Comparison of ENCODE assay signal across 11 cellular contexts in genomic region chr21:44919111-44919912, GRCh38. TPM values are rescaled to one million over a fixed set of nuclear protein-coding genes. Genes with fewer than 3 reads are reported as not detected.
DNase-seq lines count a peak whose midpoint lies in the region; ATAC-seq, FAIRE-seq and TF ChIP-seq lines count a peak whose summit lies in the region.
"Had no signal": no experiment of that assay in that cellular context is flagged by ENCODE, and none has a peak within 500 bp of the region (broad histone marks: within the 10 kb centered on the region; RNA-seq: fewer than 3 reads in every experiment).

No MANE protein-coding gene starts in this region.

- TF ChIP-seq EP300 in HepG2 (IDR thresholded peaks at IDR 0.05; ENCODE audit: low read depth in 2 of 2, low read length in 2 of 2) (no peak), HepG2 (CRISPR knock-in tag; IDR thresholded peaks at IDR 0.05; ENCODE audit: borderline replicate concordance) (no peak)

- H3K36me3 ChIP-seq in right lobe of liver (no peaks in the 10 kb centered on the region), HepG2 (replicated peaks in 1 of 2; ENCODE audit: control insufficient read depth in 1 of 2, insufficient read depth in 2 of 2, low read length in 2 of 2) (no peaks in the 10 kb centered on the region), lower lobe of right lung (no peaks in the 10 kb centered on the region), vagina (no peaks in the 10 kb centered on the region), ascending aorta (no peaks in the 10 kb centered on the region)

- no peaks in the 10 kb centered on the region for H4K20me1 ChIP-seq in HepG2 (ENCODE audit: insufficient read depth, low read length)

- H3K9me3 ChIP-seq in right lobe of liver = no peaks in the 10 kb centered on the region
- H3K9me3 ChIP-seq in HepG2 (ENCODE audit: low read length) = no peaks in the 10 kb centered on the region
- H3K9me3 ChIP-seq in lower lobe of right lung = no peaks in the 10 kb centered on the region
- H3K9me3 ChIP-seq in vagina = no peaks in the 10 kb centered on the region
- H3K9me3 ChIP-seq in ascending aorta = no peaks in the 10 kb centered on the region

- in situ Hi-C loops in HepG2 (cut with HindIII; ENCODE audit: extremely low pct_ligation_motif_present, low pct_unique_long_range_greater_than_20kb) = no loop called here

- 87% methylated on average over 6 of the region's 26 CpGs for WGBS in right lobe of liver (ENCODE audit: insufficient coverage, low coverage, low lambda C conversion rate, missing lambda C conversion rate)
- WGBS in HepG2 (ENCODE audit: low lambda C conversion rate) = 54% methylated on average over 15 of the region's 26 CpGs

- DNase-seq in right lobe of liver (peak in 2 of 3 donors; percentile 50 to 65), HepG2 (ENCODE audit: low spot score) (no peak), lower lobe of right lung (peak; percentile 68), vagina (ENCODE audit: extremely low spot score in 2 of 2) (no peak), DMS 273 treated with DMSO at 0.1 percent for 48 hours (lab: John Stamatoyannopoulos, UW) (no peak), ascending aorta (ENCODE audit: low spot score in 2 of 2) (no peak)
- DNase-seq in activated CD8-positive, alpha-beta T cell treated with anti-CD3 and anti-CD28 coated beads, Interleukin-2, amount 10 ng/mL, durations not matched to agents 7 days and 5 days = peak; percentile 50
- DNase-seq: NCI-H2171, T-helper 9 cell had no signal

- POLR2A ChIA-PET in HepG2 (lab: Yijun Ruan, JAX) = interaction anchor here (1.9 kb wide), 1 partner anchor 12 kb away, joined by 6 read pairs; no protein-coding TSS in a partner anchor
- POLR2A ChIA-PET in activated CD8-positive, alpha-beta T cell treated with anti-CD3 and anti-CD28 coated beads, Interleukin-2, amount 10 ng/mL, durations not matched to agents 7 days and 5 days (lab: Charles Lee) = interaction anchor here (0.8 to 1.8 kb wide), 5 partner anchors 8 to 45 kb away, joined by 3 to 10 read pairs (median 5); partner anchors contain the start of gene PTTG1IP

- no peaks in the 10 kb centered on the region for H3K27me3 ChIP-seq in right lobe of liver
- H3K27me3 ChIP-seq in HepG2 (ENCODE audit: control insufficient read depth in 1 of 2, insufficient read depth in 2 of 2, low read length in 2 of 2) = peaks cover 3 to 5% of the 10 kb centered on the region in 2 experiments; a peak in 3 of 5 replicates
- H3K27me3 ChIP-seq in lower lobe of right lung (ENCODE audit: low read depth) = peaks cover 23% of the 10 kb centered on the region
- H3K27me3 ChIP-seq in vagina = no peaks in the 10 kb centered on the region
- no peaks in the 10 kb centered on the region for H3K27me3 ChIP-seq in ascending aorta

- TF ChIP-seq CTCF in right lobe of liver (IDR thresholded peaks at IDR 0.05) = no peak
- TF ChIP-seq CTCF in HepG2 (CRISPR knock-in tag; IDR thresholded peaks at IDR 0.05) = no peak
- TF ChIP-seq CTCF in lower lobe of right lung (IDR thresholded peaks at IDR 0.05) = no peak
- TF ChIP-seq CTCF in vagina (IDR thresholded peaks at IDR 0.05) = no peak
- TF ChIP-seq CTCF in ascending aorta (IDR thresholded peaks at IDR 0.05) = no peak

- no TSS peak for BruUV-seq in HepG2 (replicated peaks; lab: Mats Ljungman, UMichigan)

- peaks cover 60% of the 10 kb centered on the region for H3K36me3 Mint-ChIP-seq in activated CD8-positive, alpha-beta T cell treated with anti-CD3 and anti-CD28 coated beads, Interleukin-2, amount 10 ng/mL, durations not matched to agents 7 days and 5 days (ENCODE audit: low read depth)

- H3K4me1 ChIP-seq in right lobe of liver (peaks cover 0 to 18% (median 8%) of the 10 kb centered on the region in 4 donors), HepG2 (ENCODE audit: insufficient read depth, low read length) (peaks cover 63% of the 10 kb centered on the region), lower lobe of right lung (peaks cover 43% of the 10 kb centered on the region), vagina (no peaks in the 10 kb centered on the region), ascending aorta (no peaks in the 10 kb centered on the region)

- no peak overlapping the region for H3K9ac ChIP-seq in HepG2 (ENCODE audit: insufficient read depth, low read depth, low read length)

- H3K27ac ChIP-seq in right lobe of liver (peak overlapping the region in 1 of 3 donors; percentile 13), HepG2 (ENCODE audit: extremely low read length, insufficient read depth, low read length) (no peak overlapping the region), lower lobe of right lung (peak overlapping the region; percentile 63), vagina (no peak overlapping the region), ascending aorta (no peak overlapping the region)

- intact Hi-C loops in right lobe of liver (cut with DNase I) (no loop called here), HepG2 (cut with micrococcal nuclease; ENCODE audit: unreplicated experiment) (loop anchor here (10.0 kb wide), 1 partner anchor 75 kb away; no protein-coding TSS in a partner anchor), lower lobe of right lung (cut with DNase I) (no loop called here), vagina (cut with DNase I) (no loop called here), ascending aorta (cut with DNase I) (no loop called here)

- H3K27ac Mint-ChIP-seq in activated CD8-positive, alpha-beta T cell treated with anti-CD3 and anti-CD28 coated beads, Interleukin-2, amount 10 ng/mL, durations not matched to agents 7 days and 5 days = peak overlapping the region; percentile 89

- H3K27me3 Mint-ChIP-seq in activated CD8-positive, alpha-beta T cell treated with anti-CD3 and anti-CD28 coated beads, Interleukin-2, amount 10 ng/mL, durations not matched to agents 7 days and 5 days (ENCODE audit: low read depth) = no peaks in the 10 kb centered on the region

- H3K79me2 ChIP-seq in HepG2 (ENCODE audit: insufficient read depth, low read length) = no peaks in the 10 kb centered on the region

- H3K4me2 ChIP-seq in HepG2 (ENCODE audit: low read depth, low read length) = no peak overlapping the region

- CTCF ChIA-PET in HepG2 (lab: Yijun Ruan, JAX; ENCODE audit: low intra/inter-chr PET ratio, low total read pairs) = no interaction called here
- CTCF ChIA-PET in activated CD8-positive, alpha-beta T cell treated with anti-CD3 and anti-CD28 coated beads, Interleukin-2, amount 10 ng/mL, durations not matched to agents 7 days and 5 days (lab: Charles Lee) = interaction anchor here (0.8 to 3.2 kb wide), 7 partner anchors 8 to 126 kb away, joined by 3 to 38 read pairs (median 4); no protein-coding TSS in a partner anchor

- ATAC-seq in right lobe of liver (peak in 3 of 4 donors; percentile 3 to 17 (median 9)), HepG2 (no peak), lower lobe of right lung (peak; percentile 12 to 20), HG03521 (IDR thresholded peaks at IDR 0.05; ENCODE audit: unreplicated experiment) (no peak)
- ATAC-seq in activated CD8-positive, alpha-beta T cell treated with anti-CD3 and anti-CD28 coated beads, Interleukin-2, amount 10 ng/mL, durations not matched to agents 7 days and 5 days = no peak

- H3K4me3 Mint-ChIP-seq in activated CD8-positive, alpha-beta T cell treated with anti-CD3 and anti-CD28 coated beads, Interleukin-2, amount 10 ng/mL, durations not matched to agents 7 days and 5 days = peak overlapping the region; percentile 91

- FAIRE-seq in HepG2 (lab: Jason Lieb, UNC) = no peak
- FAIRE-seq: bronchial epithelial cell had no signal

- H3K4me3 ChIP-seq in right lobe of liver (peak overlapping the region; percentile 18 to 42 (median 27)), HepG2 (replicated peaks in 1 of 3; ENCODE audit: insufficient read depth in 1 of 3, low read depth in 2 of 3, low read length in 3 of 3) (no peak overlapping the region; a peak in 1 of 6 replicates), lower lobe of right lung (peak overlapping the region; percentile 58), vagina (peak overlapping the region; percentile 10 to 34), ascending aorta (peak overlapping the region in 1 of 2 donors; percentile 55)

- H3K4me1 Mint-ChIP-seq in activated CD8-positive, alpha-beta T cell treated with anti-CD3 and anti-CD28 coated beads, Interleukin-2, amount 10 ng/mL, durations not matched to agents 7 days and 5 days (ENCODE audit: low read depth) = peaks cover 75% of the 10 kb centered on the region

- no peaks in the 10 kb centered on the region for H3K9me3 Mint-ChIP-seq in activated CD8-positive, alpha-beta T cell treated with anti-CD3 and anti-CD28 coated beads, Interleukin-2, amount 10 ng/mL, durations not matched to agents 7 days and 5 days (ENCODE audit: insufficient read depth)

- H2AFZ ChIP-seq in HepG2 (ENCODE audit: low read length) = no peak overlapping the region

- TF ChIP-seq RAD21 in HepG2 (CRISPR knock-in tag; IDR thresholded peaks at IDR 0.05) = no peak

- TF ChIP-seq POLR2A in right lobe of liver (IDR thresholded peaks at IDR 0.05) (no peak), HepG2 (IDR thresholded peaks at IDR 0.05; ENCODE audit: insufficient read depth in 1 of 2, low read depth in 2 of 2, low read length in 2 of 2) (no peak), vagina (IDR thresholded peaks at IDR 0.05) (no peak)

RNA-seq across cellular contexts. Expression of gene ITGB2, which starts 1.4 kb away (rescaled TPM):
- total RNA-seq in right lobe of liver = 10 to 100 TPM; 12.9 to 61.8 (median 36.6) TPM
- total RNA-seq in HepG2 (2016; rRNA removed; fragmentation: Illumina TruSeq; extraction: Trizol) = 1.6 and 4.2 TPM in 2 replicates
- 0.71 and 0.91 TPM in 2 replicates for total RNA-seq in HepG2 (2016; cell fraction: cytosol; rRNA removed; fragmentation: Illumina TruSeq; extraction: Trizol; ENCODE audit: low read depth)
- total RNA-seq in HepG2 (2016; cell fraction: insoluble cytoplasmic fraction; rRNA removed; fragmentation: Illumina TruSeq; extraction: Trizol) = 2.3 and 3.5 TPM in 2 replicates
- 1.2 and 1.9 TPM in 2 replicates for total RNA-seq in HepG2 (2016; cell fraction: membrane; rRNA removed; fragmentation: Illumina TruSeq; extraction: Trizol)
- total RNA-seq in HepG2 (2016; cell fraction: nucleus; rRNA removed; fragmentation: Illumina TruSeq; extraction: Trizol) = 6.5 and 6.6 TPM in 2 replicates
- 18.0 and 26.4 TPM in 2 replicates for polyA plus RNA-seq in HepG2 (2011; rRNA removed)
- polyA plus RNA-seq in HepG2 (2011; cell fraction: cytosol; rRNA removed) = 22.3 and 25.2 TPM in 2 replicates
- polyA plus RNA-seq in HepG2 (2011; cell fraction: nucleus; rRNA removed) = 63.6 and 64.3 TPM in 2 replicates
- 28.1 and 37.9 TPM in 2 replicates for polyA plus RNA-seq in HepG2 (2012)
- polyA plus RNA-seq in HepG2 (2016; cell fraction: cytosol; fragmentation: Illumina TruSeq; extraction: Trizol; ENCODE audit: low read depth) = 0.53 and 1.0 TPM in 2 replicates
- polyA plus RNA-seq in HepG2 (2016; cell fraction: insoluble cytoplasmic fraction; fragmentation: Illumina TruSeq; extraction: Trizol; ENCODE audit: low read depth) = 2.2 and 2.5 TPM in 2 replicates
- 1.3 and 1.5 TPM in 2 replicates for polyA plus RNA-seq in HepG2 (2016; cell fraction: membrane; fragmentation: Illumina TruSeq; extraction: Trizol; ENCODE audit: low read depth)
- 5.9 and 7.0 TPM in 2 replicates for polyA plus RNA-seq in HepG2 (2016; cell fraction: nucleus; fragmentation: Illumina TruSeq; extraction: Trizol; ENCODE audit: insufficient read depth, low read depth)
- 1.4 and 26.8 TPM in 2 replicates for polyA minus RNA-seq in HepG2 (2011; rRNA and poly(A)+ RNA removed; ENCODE audit: low replicate concordance)
- polyA minus RNA-seq in HepG2 (2011; cell fraction: cytosol; rRNA and poly(A)+ RNA removed) = 11.9 and 12.6 TPM in 2 replicates
- 10.0 and 14.7 TPM in 2 replicates for polyA minus RNA-seq in HepG2 (2011; cell fraction: nucleus; rRNA and poly(A)+ RNA removed)
- total RNA-seq in activated CD8-positive, alpha-beta T cell treated with anti-CD3 and anti-CD28 coated beads, Interleukin-2, amount 10 ng/mL, durations not matched to agents 7 days and 5 days = 100 to 1,000 TPM; 503 to 530 TPM
- total RNA-seq in lower lobe of right lung = 468 TPM
- total RNA-seq in vagina = 35.1 TPM
- 65.5 TPM for total RNA-seq in ascending aorta

RNA-seq across cellular contexts. Expression of gene SLX9, which starts 20.5 kb away (rescaled TPM):
- total RNA-seq in right lobe of liver (10 to 100 TPM; 15.0 to 27.9 (median 17.1) TPM), HepG2 (2016; rRNA removed; fragmentation: Illumina TruSeq; extraction: Trizol) (47.1 and 51.5 TPM in 2 replicates), lower lobe of right lung (15.7 TPM), vagina (8.3 TPM), ascending aorta (0.75 TPM)
- 43.4 and 50.9 TPM in 2 replicates for total RNA-seq in HepG2 (2016; cell fraction: cytosol; rRNA removed; fragmentation: Illumina TruSeq; extraction: Trizol; ENCODE audit: low read depth)
- 51.9 and 55.4 TPM in 2 replicates for total RNA-seq in HepG2 (2016; cell fraction: insoluble cytoplasmic fraction; rRNA removed; fragmentation: Illumina TruSeq; extraction: Trizol)
- 31.2 and 37.8 TPM in 2 replicates for total RNA-seq in HepG2 (2016; cell fraction: membrane; rRNA removed; fragmentation: Illumina TruSeq; extraction: Trizol)
- total RNA-seq in HepG2 (2016; cell fraction: nucleus; rRNA removed; fragmentation: Illumina TruSeq; extraction: Trizol) = 17.3 and 20.5 TPM in 2 replicates
- polyA plus RNA-seq in HepG2 (2011; rRNA removed) = 21.0 and 22.6 TPM in 2 replicates
- polyA plus RNA-seq in HepG2 (2011; cell fraction: cytosol; rRNA removed) = 32.4 and 47.0 TPM in 2 replicates
- polyA plus RNA-seq in HepG2 (2011; cell fraction: nucleus; rRNA removed) = 22.9 and 26.2 TPM in 2 replicates
- polyA plus RNA-seq in HepG2 (2012) = 22.9 TPM in 2 replicates
- polyA plus RNA-seq in HepG2 (2016; cell fraction: cytosol; fragmentation: Illumina TruSeq; extraction: Trizol; ENCODE audit: low read depth) = 43.3 and 45.1 TPM in 2 replicates
- polyA plus RNA-seq in HepG2 (2016; cell fraction: insoluble cytoplasmic fraction; fragmentation: Illumina TruSeq; extraction: Trizol; ENCODE audit: low read depth) = 53.9 and 57.5 TPM in 2 replicates
- 27.6 and 29.8 TPM in 2 replicates for polyA plus RNA-seq in HepG2 (2016; cell fraction: membrane; fragmentation: Illumina TruSeq; extraction: Trizol; ENCODE audit: low read depth)
- polyA plus RNA-seq in HepG2 (2016; cell fraction: nucleus; fragmentation: Illumina TruSeq; extraction: Trizol; ENCODE audit: insufficient read depth, low read depth) = 35.4 and 41.4 TPM in 2 replicates
- 14.1 and 17.2 TPM in 2 replicates for polyA minus RNA-seq in HepG2 (2011; rRNA and poly(A)+ RNA removed; ENCODE audit: low replicate concordance)
- 15.8 and 22.1 TPM in 2 replicates for polyA minus RNA-seq in HepG2 (2011; cell fraction: cytosol; rRNA and poly(A)+ RNA removed)
- 5.8 and 8.6 TPM in 2 replicates for polyA minus RNA-seq in HepG2 (2011; cell fraction: nucleus; rRNA and poly(A)+ RNA removed)
- total RNA-seq in activated CD8-positive, alpha-beta T cell treated with anti-CD3 and anti-CD28 coated beads, Interleukin-2, amount 10 ng/mL, durations not matched to agents 7 days and 5 days = 10 to 100 TPM; 56.6 to 60.4 TPM

RNA-seq across cellular contexts. Expression of gene PTTG1IP, which starts 45.8 kb away (rescaled TPM):
- total RNA-seq in right lobe of liver (100 to 1,000 TPM in 3 of 6 experiments, 10 to 100 TPM in 3; 54.3 to 195 (median 140) TPM), HepG2 (2016; rRNA removed; fragmentation: Illumina TruSeq; extraction: Trizol) (89.4 and 161 TPM in 2 replicates), lower lobe of right lung (209 TPM), vagina (165 TPM), ascending aorta (468 TPM)
- total RNA-seq in HepG2 (2016; cell fraction: cytosol; rRNA removed; fragmentation: Illumina TruSeq; extraction: Trizol; ENCODE audit: low read depth) = 42.7 and 52.7 TPM in 2 replicates
- total RNA-seq in HepG2 (2016; cell fraction: insoluble cytoplasmic fraction; rRNA removed; fragmentation: Illumina TruSeq; extraction: Trizol) = 93.0 and 159 TPM in 2 replicates
- total RNA-seq in HepG2 (2016; cell fraction: membrane; rRNA removed; fragmentation: Illumina TruSeq; extraction: Trizol) = 72.6 and 73.1 TPM in 2 replicates
- total RNA-seq in HepG2 (2016; cell fraction: nucleus; rRNA removed; fragmentation: Illumina TruSeq; extraction: Trizol) = 137 and 161 TPM in 2 replicates
- polyA plus RNA-seq in HepG2 (2011; rRNA removed) = 700 and 734 TPM in 2 replicates
- 548 and 662 TPM in 2 replicates for polyA plus RNA-seq in HepG2 (2011; cell fraction: cytosol; rRNA removed)
- 529 and 555 TPM in 2 replicates for polyA plus RNA-seq in HepG2 (2011; cell fraction: nucleus; rRNA removed)
- 435 and 453 TPM in 2 replicates for polyA plus RNA-seq in HepG2 (2012)
- 22.2 and 24.3 TPM in 2 replicates for polyA plus RNA-seq in HepG2 (2016; cell fraction: cytosol; fragmentation: Illumina TruSeq; extraction: Trizol; ENCODE audit: low read depth)
- 90.0 and 95.3 TPM in 2 replicates for polyA plus RNA-seq in HepG2 (2016; cell fraction: insoluble cytoplasmic fraction; fragmentation: Illumina TruSeq; extraction: Trizol; ENCODE audit: low read depth)
- 47.9 and 49.9 TPM in 2 replicates for polyA plus RNA-seq in HepG2 (2016; cell fraction: membrane; fragmentation: Illumina TruSeq; extraction: Trizol; ENCODE audit: low read depth)
- 267 and 281 TPM in 2 replicates for polyA plus RNA-seq in HepG2 (2016; cell fraction: nucleus; fragmentation: Illumina TruSeq; extraction: Trizol; ENCODE audit: insufficient read depth, low read depth)
- polyA minus RNA-seq in HepG2 (2011; rRNA and poly(A)+ RNA removed; ENCODE audit: low replicate concordance) = 110 and 581 TPM in 2 replicates
- polyA minus RNA-seq in HepG2 (2011; cell fraction: cytosol; rRNA and poly(A)+ RNA removed) = 491 and 595 TPM in 2 replicates
- polyA minus RNA-seq in HepG2 (2011; cell fraction: nucleus; rRNA and poly(A)+ RNA removed) = 203 and 242 TPM in 2 replicates
- total RNA-seq in activated CD8-positive, alpha-beta T cell treated with anti-CD3 and anti-CD28 coated beads, Interleukin-2, amount 10 ng/mL, durations not matched to agents 7 days and 5 days = 10 to 100 TPM; 54.9 to 55.2 TPM

Comparison
In these comparisons a context has a peak if more than half of its experiments do, and no peak if none do; other contexts are left out.
1. ATAC-seq: peak in right lobe of liver (3 of 4) and lower lobe of right lung (2 of 2); none in HepG2 (single experiment), activated CD8-positive, alpha-beta T cell treated with anti-CD3 and anti-CD28 coated beads, Interleukin-2, amount 10 ng/mL, durations not matched to agents 7 days and 5 days (single experiment) and HG03521 (single experiment).
2. DNase-seq: peak in right lobe of liver (2 of 3), activated CD8-positive, alpha-beta T cell treated with anti-CD3 and anti-CD28 coated beads, Interleukin-2, amount 10 ng/mL, durations not matched to agents 7 days and 5 days (single experiment) and lower lobe of right lung (single experiment); none in HepG2 (single experiment), vagina (0 of 2), DMS 273 treated with DMSO at 0.1 percent for 48 hours (single experiment) and ascending aorta (0 of 2).
3. H3K4me3 ChIP-seq: peak in right lobe of liver (3 of 3), lower lobe of right lung (single experiment) and vagina (2 of 2); none in HepG2 (0 of 3).